8 cellular contexts compared by ENCODE assay signal in genomic region chr10:71569775-71570588, GRCh38.
DNase-seq lines count a peak whose midpoint lies in the region; ATAC-seq, FAIRE-seq and TF ChIP-seq lines count a peak whose summit lies in the region.

No MANE protein-coding gene starts in this region.

- TF ChIP-seq CTCF in HFF-Myc (IDR thresholded peaks at IDR 0.05; ENCODE audit: low read depth, low read length, missing control alignments) = peak; percentile 87
- peak; percentile 67 to 81 (median 73) for TF ChIP-seq CTCF in pancreas (IDR thresholded peaks at IDR 0.05)
- TF ChIP-seq CTCF in transverse colon (IDR thresholded peaks at IDR 0.05) = peak; percentile 81 to 91 (median 84)

- peak overlapping the region in 6 of 11 experiments; percentile 8 to 48 (median 22); a peak in 8 of 22 replicates for H3K4me2 ChIP-seq in BLaER1 treated with 17β-estradiol and CSF1 and Interleukin-3, amounts not matched to agents 10 nM and 100 nM

- no peak for FAIRE-seq in pancreas (lab: Jason Lieb, UNC)

- ATAC-seq in pancreas = peak; percentile 50 to 90 (median 80)
- no peak for ATAC-seq in HG03045 (IDR thresholded peaks at IDR 0.05; ENCODE audit: unreplicated experiment)

- no peak for TF ChIP-seq POLR2A in transverse colon (IDR thresholded peaks at IDR 0.05)

- H3K9ac ChIP-seq in BLaER1 treated with 17β-estradiol and CSF1 and Interleukin-3, amounts not matched to agents 10 nM and 100 nM = no peak overlapping the region

- no peaks in the 10 kb centered on the region for H4K20me1 ChIP-seq in BLaER1 treated with 17β-estradiol and CSF1 and Interleukin-3, amounts not matched to agents 10 nM and 100 nM

- WGBS in pancreas, 2 donors = 39 to 43% methylated on average over 6 of the region's 6 CpGs
- 48 to 60% methylated on average over 1 to 6 of the region's 6 CpGs for WGBS in transverse colon (ENCODE audit: low coverage in 1 of 2), 2 donors

- no peaks in the 10 kb centered on the region for H3K27me3 ChIP-seq in BLaER1 treated with 17β-estradiol and CSF1 and Interleukin-3, amounts not matched to agents 10 nM and 100 nM
- H3K27me3 ChIP-seq in SJCRH30 (no peaks in the 10 kb centered on the region), pancreas (no peaks in the 10 kb centered on the region), transverse colon (no peaks in the 10 kb centered on the region)

- DNase-seq in HFF-Myc (ENCODE audit: extremely low read depth, low read depth) (no peak), SJCRH30 (peak; percentile 61 to 83), glomerular visceral epithelial cell (ENCODE audit: extremely low spot score) (peak; percentile 49), pancreas (peak in 5 of 6 donors; percentile 45 to 88 (median 74)), transverse colon (peak; percentile 81)
- peak; percentile 79 for DNase-seq in activated naive CD4-positive, alpha-beta T cell treated with Interleukin-2 at 50 U/mL for 16 hours

- no peak overlapping the region for H3K4me3 ChIP-seq in BLaER1 treated with 17β-estradiol and CSF1 and Interleukin-3, amounts not matched to agents 10 nM and 100 nM
- no peak overlapping the region for H3K4me3 ChIP-seq in HFF-Myc (replicated peaks; ENCODE audit: low read depth, low read length)
- H3K4me3 ChIP-seq in SJCRH30 = no peak overlapping the region
- H3K4me3 ChIP-seq in pancreas = no peak overlapping the region
- H3K4me3 ChIP-seq in transverse colon = no peak overlapping the region

- no peak overlapping the region for H3K27ac ChIP-seq in BLaER1 treated with 17β-estradiol and CSF1 and Interleukin-3, amounts not matched to agents 10 nM and 100 nM
- H3K27ac ChIP-seq in SJCRH30 (no peak overlapping the region), pancreas (no peak overlapping the region), transverse colon (no peak overlapping the region)

- peaks cover 0 to 40% (median 26%) of the 10 kb centered on the region in 10 experiments; a peak in 16 of 20 replicates for H3K4me1 ChIP-seq in BLaER1 treated with 17β-estradiol and CSF1 and Interleukin-3, amounts not matched to agents 10 nM and 100 nM
- H3K4me1 ChIP-seq in SJCRH30 (peaks cover 4% of the 10 kb centered on the region; the same call in 1 of the 2 replicates), pancreas (no peaks in the 10 kb centered on the region), transverse colon (no peaks in the 10 kb centered on the region)

- no peaks in the 10 kb centered on the region for H3K9me3 ChIP-seq in BLaER1 treated with 17β-estradiol and CSF1 and Interleukin-3, amounts not matched to agents 10 nM and 100 nM (replicated peaks in 1 of 11)
- H3K9me3 ChIP-seq in SJCRH30 (replicated peaks) = no peaks in the 10 kb centered on the region
- H3K9me3 ChIP-seq in pancreas = no peaks in the 10 kb centered on the region
- no peaks in the 10 kb centered on the region for H3K9me3 ChIP-seq in transverse colon

- TF ChIP-seq EP300 in transverse colon (IDR thresholded peaks at IDR 0.05; ENCODE audit: low read depth) = no peak

- H3K36me3 ChIP-seq in BLaER1 treated with 17β-estradiol and CSF1 and Interleukin-3, amounts not matched to agents 10 nM and 100 nM = no peaks in the 10 kb centered on the region
- H3K36me3 ChIP-seq in SJCRH30 = no peaks in the 10 kb centered on the region
- no peaks in the 10 kb centered on the region for H3K36me3 ChIP-seq in pancreas
- no peaks in the 10 kb centered on the region for H3K36me3 ChIP-seq in transverse colon

- in situ Hi-C loops in transverse colon (cut with MboI; ENCODE audit: low pct_ligation_motif_present in 1 of 4, low pct_unique_long_range_greater_than_20kb in 1 of 4, low sequenced_read_pairs in 3 of 4) = loop anchor here (10.0 to 25.0 kb wide), 4 partner anchors 183 to 258 kb away; partner anchors contain the start of genes SLC29A3 (in 4 of the 4) and CDH23 (in 2 of the 4)

- intact Hi-C loops in pancreas (cut with DNase I) (loop anchor here in 2 of 3 donors (5.0 to 10.0 kb wide), 4 partner anchors 173 to 255 kb away; partner anchors contain the start of genes SLC29A3 (in 2 of the 2) and CDH23 (in 1 of the 2)), transverse colon (cut with DNase I; ENCODE audit: low total_unique reads) (loop anchor here (5.0 to 10.0 kb wide), 2 partner anchors 188 to 255 kb away; partner anchors contain the start of gene SLC29A3)
